In genomic region chr12:128178551-128178950, GRCh38 we compare ENCODE assay signal across 18 cellular contexts.
"Had no signal": no experiment of that assay in that cellular context is flagged by ENCODE, and none has a peak within 500 bp of the region (broad histone marks: within the 10 kb centered on the region; RNA-seq: fewer than 3 reads in every experiment).

No MANE protein-coding gene starts in this region.

- H3K27ac Mint-ChIP-seq: immature natural killer cell; naive thymus-derived CD4-positive, alpha-beta T cell; nephron progenitor cell; stimulated activated effector memory CD8-positive, alpha-beta T cell treated with anti-CD3 and anti-CD28 coated beads, Interleukin-12 subunit alpha, Interleukin-12 subunit beta, amount 100 ng/mL, for 72 hours had no signal

- H3K36me3 Mint-ChIP-seq: immature natural killer cell; naive thymus-derived CD4-positive, alpha-beta T cell; stimulated activated effector memory CD8-positive, alpha-beta T cell treated with anti-CD3 and anti-CD28 coated beads, Interleukin-12 subunit alpha, Interleukin-12 subunit beta, amount 100 ng/mL, for 72 hours had no signal

- FAIRE-seq: small intestine had no signal

- DNase-seq: cortex of kidney; dorsolateral prefrontal cortex; effector memory CD4-positive, alpha-beta T cell; erythroblast; immature natural killer cell; mammary epithelial cell; naive thymus-derived CD4-positive, alpha-beta T cell; nephron progenitor cell; posterior cingulate gyrus; right cardiac atrium; small intestine; stimulated activated CD4-positive, alpha-beta T cell treated with anti-CD3 and anti-CD28 coated beads, Interleukin-2, amount 100 ng/mL, for 48 hours; stimulated activated CD8-positive, alpha-beta memory T cell treated with anti-CD3 and anti-CD28 coated beads, Interleukin-4, amount 100 ng/mL, for 48 hours; stimulated activated naive CD8-positive, alpha-beta T cell treated with anti-CD3 and anti-CD28 coated beads, Interleukin-15, Interleukin-2, amounts not matched to agents 100 U/mL and 50 U/mL, for 24 hours; thyroid gland had no signal

- H3K4me1 Mint-ChIP-seq: immature natural killer cell; naive thymus-derived CD4-positive, alpha-beta T cell; nephron progenitor cell; stimulated activated effector memory CD8-positive, alpha-beta T cell treated with anti-CD3 and anti-CD28 coated beads, Interleukin-12 subunit alpha, Interleukin-12 subunit beta, amount 100 ng/mL, for 72 hours had no signal

- H3K4me3 ChIP-seq: dorsolateral prefrontal cortex, suprapubic skin, thyroid gland had no signal

- H3K4me3 Mint-ChIP-seq: immature natural killer cell; naive thymus-derived CD4-positive, alpha-beta T cell; nephron progenitor cell; stimulated activated effector memory CD8-positive, alpha-beta T cell treated with anti-CD3 and anti-CD28 coated beads, Interleukin-12 subunit alpha, Interleukin-12 subunit beta, amount 100 ng/mL, for 72 hours had no signal

- H3K9me3 ChIP-seq: suprapubic skin, thyroid gland had no signal

- H3K9me3 Mint-ChIP-seq: nephron progenitor cell had no signal

- H3K36me3 ChIP-seq: suprapubic skin, thyroid gland had no signal

- H3K27ac ChIP-seq: dorsolateral prefrontal cortex, foreskin keratinocyte, suprapubic skin, thyroid gland had no signal

- H3K4me1 ChIP-seq: foreskin keratinocyte, suprapubic skin, thyroid gland had no signal

- H3K27me3 Mint-ChIP-seq: naive thymus-derived CD4-positive, alpha-beta T cell had no signal

- H3K27me3 ChIP-seq: dorsolateral prefrontal cortex, foreskin keratinocyte, suprapubic skin, thyroid gland had no signal
